Comparison of ENCODE assay signal across 26 cellular contexts in the genomic region with DNA sequence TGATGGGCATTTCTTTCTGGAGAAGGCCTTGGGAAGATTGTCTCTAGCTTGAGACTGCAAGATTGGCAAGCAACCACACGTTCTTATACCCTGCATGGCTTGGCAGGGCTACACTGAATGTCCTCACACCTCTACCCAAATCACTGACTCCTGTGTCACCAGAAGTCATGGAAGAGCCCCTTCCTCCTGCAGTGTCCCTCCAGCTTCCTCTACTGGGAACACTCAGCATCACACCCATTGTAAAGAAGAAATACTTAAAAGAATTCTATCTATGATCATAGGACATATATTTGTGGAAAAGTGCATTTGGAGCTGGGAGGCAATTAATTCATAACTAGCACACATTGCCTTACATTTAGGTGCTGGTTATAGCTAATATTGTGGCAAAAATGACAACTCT.
"Had no signal": no experiment of that assay in that cellular context is flagged by ENCODE, and none has a peak within 500 bp of the region (broad histone marks: within the 10 kb centered on the region; RNA-seq: fewer than 3 reads in every experiment).

No MANE protein-coding gene starts in this region.

- H3K9me3 ChIP-seq: adrenal gland, breast epithelium had no signal

- H3K36me3 ChIP-seq: adrenal gland, breast epithelium had no signal

- H3K27ac Mint-ChIP-seq: activated CD4-positive, alpha-beta memory T cell treated with anti-CD3 and anti-CD28 coated beads, Interleukin-2, amount 10 ng/mL, durations not matched to agents 7 days and 5 days; activated CD4-positive, alpha-beta T cell treated with anti-CD3 and anti-CD28 coated beads for 36 hours; activated naive CD8-positive, alpha-beta T cell treated with anti-CD3 and anti-CD28 coated beads, Interleukin-2, amount 10 ng/mL, durations not matched to agents 7 days and 5 days; activated T-cell treated with anti-CD3 and anti-CD28 coated beads, Interleukin-2, amount 50 U/mL, for 72 hours; T-cell had no signal

- H3K27me3 Mint-ChIP-seq: activated CD4-positive, alpha-beta memory T cell treated with anti-CD3 and anti-CD28 coated beads, Interleukin-2, amount 10 ng/mL, durations not matched to agents 7 days and 5 days; activated CD4-positive, alpha-beta T cell treated with anti-CD3 and anti-CD28 coated beads for 36 hours; activated naive CD8-positive, alpha-beta T cell treated with anti-CD3 and anti-CD28 coated beads, Interleukin-2, amount 10 ng/mL, durations not matched to agents 7 days and 5 days; T-cell had no signal

- H3K4me3 ChIP-seq: adrenal gland, breast epithelium, SK-N-MC had no signal

- ATAC-seq: activated CD4-positive, alpha-beta T cell treated with anti-CD3 and anti-CD28 coated beads for 36 hours; activated T-cell treated with anti-CD3 and anti-CD28 coated beads, Interleukin-2, amount 50 U/mL, for 72 hours; Panc1; Right ventricle myocardium inferior; T-cell had no signal

- H3K4me1 Mint-ChIP-seq: activated CD4-positive, alpha-beta memory T cell treated with anti-CD3 and anti-CD28 coated beads, Interleukin-2, amount 10 ng/mL, durations not matched to agents 7 days and 5 days; activated CD4-positive, alpha-beta T cell treated with anti-CD3 and anti-CD28 coated beads for 36 hours; activated naive CD8-positive, alpha-beta T cell treated with anti-CD3 and anti-CD28 coated beads, Interleukin-2, amount 10 ng/mL, durations not matched to agents 7 days and 5 days; T-cell had no signal

- H3K9me3 Mint-ChIP-seq: activated CD4-positive, alpha-beta memory T cell treated with anti-CD3 and anti-CD28 coated beads, Interleukin-2, amount 10 ng/mL, durations not matched to agents 7 days and 5 days; activated naive CD8-positive, alpha-beta T cell treated with anti-CD3 and anti-CD28 coated beads, Interleukin-2, amount 10 ng/mL, durations not matched to agents 7 days and 5 days; activated T-cell treated with anti-CD3 and anti-CD28 coated beads, Interleukin-2, amount 50 U/mL, for 72 hours; T-cell had no signal

- H3K27ac ChIP-seq: adrenal gland, breast epithelium, SK-N-MC had no signal

- H3K27me3 ChIP-seq: adrenal gland, breast epithelium had no signal

- H3K36me3 Mint-ChIP-seq: activated naive CD8-positive, alpha-beta T cell treated with anti-CD3 and anti-CD28 coated beads, Interleukin-2, amount 10 ng/mL, durations not matched to agents 7 days and 5 days; T-cell had no signal

- DNase-seq: activated CD4-positive, alpha-beta memory T cell treated with anti-CD3 and anti-CD28 coated beads, Interleukin-2, amount 10 ng/mL, durations not matched to agents 7 days and 5 days; activated CD4-positive, alpha-beta T cell treated with anti-CD3 and anti-CD28 coated beads for 36 hours; activated CD4-positive, alpha-beta T cell treated with anti-CD3 and anti-CD28 coated beads, Interleukin-2, amount 50 U/mL, for 1 hour; activated naive CD4-positive, alpha-beta T cell treated with anti-CD3 and anti-CD28 coated beads, Interleukin-2, amount 50 U/mL, for 16 hours; activated naive CD8-positive, alpha-beta T cell treated with anti-CD3 and anti-CD28 coated beads, Interleukin-2, amount 10 ng/mL, durations not matched to agents 7 days and 5 days; activated T-cell treated with anti-CD3 and anti-CD28 coated beads for 4 hours; activated T-cell treated with anti-CD3 and anti-CD28 coated beads, Interleukin-2, amount 50 U/mL, for 72 hours; adrenal gland; anterior cingulate cortex; caudate nucleus; MM.1S; NCI-H1105; NCI-H1436; NCI-H1694 treated with DMSO at 0.1 percent for 48 hours; NCI-H2029 treated with DMSO at 0.1 percent for 48 hours; NCI-H345; NCI-H510A treated with DMSO at 0.1 percent for 48 hours; NCI-H748 treated with DMSO at 0.1 percent for 48 hours; RPMI8226; T-cell; T-helper 2 cell; T1000 had no signal

- H3K4me3 Mint-ChIP-seq: activated CD4-positive, alpha-beta memory T cell treated with anti-CD3 and anti-CD28 coated beads, Interleukin-2, amount 10 ng/mL, durations not matched to agents 7 days and 5 days; activated CD4-positive, alpha-beta T cell treated with anti-CD3 and anti-CD28 coated beads for 36 hours; activated naive CD8-positive, alpha-beta T cell treated with anti-CD3 and anti-CD28 coated beads, Interleukin-2, amount 10 ng/mL, durations not matched to agents 7 days and 5 days; activated T-cell treated with anti-CD3 and anti-CD28 coated beads, Interleukin-2, amount 50 U/mL, for 72 hours; T-cell had no signal

- H3K4me1 ChIP-seq: breast epithelium had no signal
